ENCODE assay signal across 20 cellular contexts in genomic region chr3:55090310-55090709, GRCh38.
"Had no signal": no experiment of that assay in that cellular context is flagged by ENCODE, and none has a peak within 500 bp of the region (broad histone marks: within the 10 kb centered on the region; RNA-seq: fewer than 3 reads in every experiment).

No MANE protein-coding gene starts in this region.

- ATAC-seq: activated CD4-positive, CD25-positive, alpha-beta regulatory T cell treated with anti-CD3 and anti-CD28 coated beads, Interleukin-2, amount 50 U/mL, for 24 hours; activated CD8-positive, alpha-beta T cell treated with anti-CD3 and anti-CD28 coated beads for 36 hours; K562 had no signal

- DNase-seq: activated CD4-positive, alpha-beta T cell treated with anti-CD3 and anti-CD28 coated beads for 4 hours; activated CD8-positive, alpha-beta memory T cell treated with anti-CD3 and anti-CD28 coated beads, Interleukin-2, amount 50 U/mL, for 4 hours; activated CD8-positive, alpha-beta T cell treated with anti-CD3 and anti-CD28 coated beads for 36 hours; activated naive CD4-positive, alpha-beta T cell treated with anti-CD3 and anti-CD28 coated beads, Interleukin-2, amount 50 U/mL, for 16 hours; activated naive CD8-positive, alpha-beta T cell treated with anti-CD3 and anti-CD28 coated beads, Interleukin-2, amount 10 ng/mL, durations not matched to agents 7 days and 5 days; activated T-cell treated with anti-CD3 and anti-CD28 coated beads, Interleukin-2, amount 50 U/mL, for 1 hour; adrenal gland; anterior cingulate cortex; Karpas-422; NCI-H1092; NCI-H1417; NCI-H2081; NCI-H446; NCI-H524; SHP77; SW 1271 had no signal

- H3K4me1 ChIP-seq: adrenal gland, SJSA1 had no signal

- H3K27ac ChIP-seq: adrenal gland, SJSA1 had no signal

- H3K9me3 ChIP-seq: adrenal gland, SJSA1 had no signal

- H3K27me3 ChIP-seq: SJSA1 had no signal

- H3K4me3 ChIP-seq: adrenal gland, K562, SJSA1 had no signal

- H3K36me3 ChIP-seq: adrenal gland, SJSA1 had no signal

- FAIRE-seq: K562, RCC 7860 had no signal
